ENCODE assay signal across 8 cellular contexts in genomic region chr5:149731332-149731616, GRCh38. TPM values are rescaled to one million over a fixed set of nuclear protein-coding genes. Genes with fewer than 3 reads are reported as not detected.
DNase-seq lines count a peak whose midpoint lies in the region; ATAC-seq and TF ChIP-seq lines count a peak whose summit lies in the region.

No MANE protein-coding gene starts in this region.

- peak overlapping the region; percentile 87 for H3K4me3 ChIP-seq in SU-DHL-6 (ENCODE audit: insufficient read depth, low read length, poor library complexity, severe bottlenecking)
- H3K4me3 ChIP-seq in gastroesophageal sphincter: peak overlapping the region; percentile 67 to 98
- H3K4me3 ChIP-seq in skin epidermis: peak overlapping the region; percentile 80 to 98 (median 85)

- WGBS in gastroesophageal sphincter (ENCODE audit: low coverage in 1 of 2), 2 donors: no CpG with 5 or more reads among the region's 23 CpGs

- TF ChIP-seq EP300 in gastroesophageal sphincter (IDR thresholded peaks at IDR 0.05): no peak

- H3K9me3 Mint-ChIP-seq in T-helper 1 cell treated with Interleukin-12 subunit alpha and Interleukin-12 subunit beta and Interleukin-4 antibody, amounts not matched to agents 30 μg/mL and 1 μg/mL, for 36 hours: no peaks in the 10 kb centered on the region

- no peak overlapping the region for H3K27ac Mint-ChIP-seq in T-helper 1 cell treated with Interleukin-12 subunit alpha and Interleukin-12 subunit beta and Interleukin-4 antibody, amounts not matched to agents 30 μg/mL and 1 μg/mL, for 36 hours

- peak overlapping the region; percentile 83 for H3K4me3 Mint-ChIP-seq in T-helper 1 cell treated with Interleukin-12 subunit alpha and Interleukin-12 subunit beta and Interleukin-4 antibody, amounts not matched to agents 30 μg/mL and 1 μg/mL, for 36 hours

- H3K9me2 ChIP-seq in SU-DHL-6 (replicated peaks; ENCODE audit: insufficient read depth, low read length): no peaks in the 10 kb centered on the region

- H3F3A ChIP-seq in SU-DHL-6 (ENCODE audit: insufficient read depth): no peaks in the 10 kb centered on the region

- H3K36me3 Mint-ChIP-seq in T-helper 1 cell treated with Interleukin-12 subunit alpha and Interleukin-12 subunit beta and Interleukin-4 antibody, amounts not matched to agents 30 μg/mL and 1 μg/mL, for 36 hours (ENCODE audit: low read depth): no peaks in the 10 kb centered on the region

- H3K79me2 ChIP-seq in SU-DHL-6 (ENCODE audit: insufficient read depth, low read length): peaks cover 38% of the 10 kb centered on the region

- H2AFZ ChIP-seq in SU-DHL-6 (ENCODE audit: low read depth, low read length, severe bottlenecking): peak overlapping the region; percentile 97

- no peak for TF ChIP-seq CTCF in SU-DHL-6 (IDR thresholded peaks at IDR 0.05; ENCODE audit: insufficient read depth, low read length, poor library complexity, severe bottlenecking)
- no peak for TF ChIP-seq CTCF in gastroesophageal sphincter (IDR thresholded peaks at IDR 0.05)

- ATAC-seq in gastroesophageal sphincter (no peak), GM21737 (IDR thresholded peaks at IDR 0.05; ENCODE audit: unreplicated experiment) (no peak)

- no peaks in the 10 kb centered on the region for H3K9me3 ChIP-seq in SU-DHL-6 (ENCODE audit: insufficient read depth, low read length)
- no peaks in the 10 kb centered on the region for H3K9me3 ChIP-seq in gastroesophageal sphincter

- peaks cover 23% of the 10 kb centered on the region for H4K20me1 ChIP-seq in SU-DHL-6 (ENCODE audit: low read depth, low read length)

- H3K4me1 ChIP-seq in gastroesophageal sphincter: peaks cover 0 to 50% (median 8%) of the 10 kb centered on the region in 3 donors

- peaks cover 3% of the 10 kb centered on the region for H3K4me1 Mint-ChIP-seq in T-helper 1 cell treated with Interleukin-12 subunit alpha and Interleukin-12 subunit beta and Interleukin-4 antibody, amounts not matched to agents 30 μg/mL and 1 μg/mL, for 36 hours (ENCODE audit: low read depth)

- peak overlapping the region; percentile 69 for H3K4me2 ChIP-seq in SU-DHL-6 (ENCODE audit: low read depth, low read length, poor library complexity, severe bottlenecking)

- H3K27me3 ChIP-seq in SU-DHL-6 (ENCODE audit: low read length): no peaks in the 10 kb centered on the region
- no peaks in the 10 kb centered on the region for H3K27me3 ChIP-seq in gastroesophageal sphincter

- H3K27me3 Mint-ChIP-seq in T-helper 1 cell treated with Interleukin-12 subunit alpha and Interleukin-12 subunit beta and Interleukin-4 antibody, amounts not matched to agents 30 μg/mL and 1 μg/mL, for 36 hours (ENCODE audit: low read depth): peaks cover 20% of the 10 kb centered on the region

- DNase-seq in T-helper 1 cell: no peak
- DNase-seq in MV-4-11 (lab: John Stamatoyannopoulos, UW): no peak
- no peak for DNase-seq in DMS79 treated with DMSO at 0.1 percent for 48 hours (lab: John Stamatoyannopoulos, UW)

- no peaks in the 10 kb centered on the region for H3K36me3 ChIP-seq in SU-DHL-6 (ENCODE audit: low read length)
- H3K36me3 ChIP-seq in gastroesophageal sphincter: no peaks in the 10 kb centered on the region

- no peak for TF ChIP-seq POLR2A in gastroesophageal sphincter (IDR thresholded peaks at IDR 0.05)

- H3K9ac ChIP-seq in SU-DHL-6 (ENCODE audit: low read length): peak overlapping the region; percentile 91

- H3K27ac ChIP-seq in SU-DHL-6 (ENCODE audit: low read depth, low read length) (peak overlapping the region; percentile 82), gastroesophageal sphincter (peak overlapping the region; percentile 78 to 97 (median 97)), skin epidermis (peak overlapping the region; percentile 25 to 88 (median 84))

RNA-seq across cellular contexts. Expression of gene PPARGC1B, which starts 1.2 kb away (rescaled TPM):
- 10 to 100 TPM in 2 of 4 donors, 1 to 10 TPM in 2; 5.1 to 15.3 (median 9.6) TPM for total RNA-seq in gastroesophageal sphincter
